In genomic region chr10:43681226-43681625, GRCh38 we compare ENCODE assay signal across 7 cellular contexts.
"Had no signal": no experiment of that assay in that cellular context is flagged by ENCODE, and none has a peak within 500 bp of the region (broad histone marks: within the 10 kb centered on the region; RNA-seq: fewer than 3 reads in every experiment).

No MANE protein-coding gene starts in this region.

- H3K36me3 ChIP-seq: HAP-1 had no signal

- H3K9me3 ChIP-seq: HAP-1 had no signal

- DNase-seq: GM23248, GOT3, H7, HFFc6, IMR-90 had no signal

- H3K27ac ChIP-seq: GM23248 had no signal

- H3K4me3 ChIP-seq: GM23248, HAP-1, K562 had no signal

- H3K4me1 ChIP-seq: HAP-1 had no signal
